ENCODE assay signal across 16 cellular contexts in genomic region chr6:166545156-166545555, GRCh38. TPM values are rescaled to one million over a fixed set of nuclear protein-coding genes. Genes with fewer than 3 reads are reported as not detected.
DNase-seq lines count a peak whose midpoint lies in the region; ATAC-seq and TF ChIP-seq lines count a peak whose summit lies in the region.
"Had no signal": no experiment of that assay in that cellular context is flagged by ENCODE, and none has a peak within 500 bp of the region (broad histone marks: within the 10 kb centered on the region; RNA-seq: fewer than 3 reads in every experiment).

No MANE protein-coding gene starts in this region.

- TF ChIP-seq CTCF in osteocyte (IDR thresholded peaks at IDR 0.05), result no peak

- H3K4me1 Mint-ChIP-seq in osteocyte (ENCODE audit: unreplicated experiment), result peaks cover 21% of the 10 kb centered on the region
- H3K4me1 Mint-ChIP-seq in stimulated activated effector memory CD8-positive, alpha-beta T cell treated with anti-CD3 and anti-CD28 coated beads, Interleukin-12 subunit alpha, Interleukin-12 subunit beta, amount 100 ng/mL, for 72 hours, result peaks cover 22% of the 10 kb centered on the region
- peaks cover 22% of the 10 kb centered on the region for H3K4me1 Mint-ChIP-seq in stimulated activated memory B cell treated with anti-CD40 and anti-IgM and Interleukin-4, amounts not matched to agents 10 μg/mL and 1 μg/mL and 100 μg/mL, for 72 hours

- no peak for ATAC-seq in stimulated activated effector memory CD8-positive, alpha-beta T cell treated with anti-CD3 and anti-CD28 coated beads, Interleukin-12 subunit alpha, Interleukin-12 subunit beta, amount 100 ng/mL, for 72 hours
- no peak for ATAC-seq in stimulated activated memory B cell treated with anti-CD40 and anti-IgM and Interleukin-4, amounts not matched to agents 10 μg/mL and 1 μg/mL and 100 μg/mL, for 72 hours
- ATAC-seq: A549 had no signal

- H3K4me3 Mint-ChIP-seq in osteocyte (ENCODE audit: unreplicated experiment), result no peak overlapping the region
- no peak overlapping the region for H3K4me3 Mint-ChIP-seq in stimulated activated effector memory CD8-positive, alpha-beta T cell treated with anti-CD3 and anti-CD28 coated beads, Interleukin-12 subunit alpha, Interleukin-12 subunit beta, amount 100 ng/mL, for 72 hours
- H3K4me3 Mint-ChIP-seq in stimulated activated memory B cell treated with anti-CD40 and anti-IgM and Interleukin-4, amounts not matched to agents 10 μg/mL and 1 μg/mL and 100 μg/mL, for 72 hours, result no peak overlapping the region
- H3K4me3 Mint-ChIP-seq: CD4-positive, alpha-beta T cell had no signal

- peak; percentile 8 for DNase-seq in activated CD8-positive, alpha-beta memory T cell treated with anti-CD3 and anti-CD28 coated beads, Interleukin-2, amount 50 U/mL, for 48 hours
- no peak for DNase-seq in activated CD8-positive, alpha-beta memory T cell treated with anti-CD3 and anti-CD28 coated beads for 24 hours
- DNase-seq in osteocyte (ENCODE audit: extremely low spot score, unreplicated experiment) (no peak), NCI-H526 treated with DMSO at 0.1 percent for 48 hours (lab: John Stamatoyannopoulos, UW) (no peak), DMS153 treated with DMSO at 0.1 percent for 48 hours (lab: John Stamatoyannopoulos, UW; ENCODE audit: unreplicated experiment) (no peak)
- no peak for DNase-seq in stimulated activated effector memory CD8-positive, alpha-beta T cell treated with anti-CD3 and anti-CD28 coated beads, Interleukin-12 subunit alpha, Interleukin-12 subunit beta, amount 100 ng/mL, for 72 hours (ENCODE audit: low spot score in 2 of 2)
- DNase-seq: AML-193; Caco-2; CD4-positive, alpha-beta T cell; DMS79; GDM1; GOT3; H7; IMR-90 had no signal

- peak overlapping the region; percentile 69 for H3K27ac Mint-ChIP-seq in osteocyte (ENCODE audit: unreplicated experiment)
- H3K27ac Mint-ChIP-seq in stimulated activated effector memory CD8-positive, alpha-beta T cell treated with anti-CD3 and anti-CD28 coated beads, Interleukin-12 subunit alpha, Interleukin-12 subunit beta, amount 100 ng/mL, for 72 hours, result peak overlapping the region; percentile 40
- H3K27ac Mint-ChIP-seq in stimulated activated memory B cell treated with anti-CD40 and anti-IgM and Interleukin-4, amounts not matched to agents 10 μg/mL and 1 μg/mL and 100 μg/mL, for 72 hours, result no peak overlapping the region
- H3K27ac Mint-ChIP-seq: CD4-positive, alpha-beta T cell had no signal

- H3K9me3 Mint-ChIP-seq in osteocyte (ENCODE audit: unreplicated experiment), result no peaks in the 10 kb centered on the region
- no peaks in the 10 kb centered on the region for H3K9me3 Mint-ChIP-seq in stimulated activated effector memory CD8-positive, alpha-beta T cell treated with anti-CD3 and anti-CD28 coated beads, Interleukin-12 subunit alpha, Interleukin-12 subunit beta, amount 100 ng/mL, for 72 hours
- no peaks in the 10 kb centered on the region for H3K9me3 Mint-ChIP-seq in stimulated activated memory B cell treated with anti-CD40 and anti-IgM and Interleukin-4, amounts not matched to agents 10 μg/mL and 1 μg/mL and 100 μg/mL, for 72 hours

- no peaks in the 10 kb centered on the region for H3K27me3 Mint-ChIP-seq in osteocyte (ENCODE audit: unreplicated experiment)
- H3K27me3 Mint-ChIP-seq in stimulated activated memory B cell treated with anti-CD40 and anti-IgM and Interleukin-4, amounts not matched to agents 10 μg/mL and 1 μg/mL and 100 μg/mL, for 72 hours, result no peaks in the 10 kb centered on the region
- H3K27me3 Mint-ChIP-seq: CD4-positive, alpha-beta T cell had no signal

- H3K36me3 Mint-ChIP-seq in osteocyte (ENCODE audit: unreplicated experiment), result peaks cover 50% of the 10 kb centered on the region
- H3K36me3 Mint-ChIP-seq in stimulated activated effector memory CD8-positive, alpha-beta T cell treated with anti-CD3 and anti-CD28 coated beads, Interleukin-12 subunit alpha, Interleukin-12 subunit beta, amount 100 ng/mL, for 72 hours, result peaks cover 12% of the 10 kb centered on the region
- peaks cover 7% of the 10 kb centered on the region for H3K36me3 Mint-ChIP-seq in stimulated activated memory B cell treated with anti-CD40 and anti-IgM and Interleukin-4, amounts not matched to agents 10 μg/mL and 1 μg/mL and 100 μg/mL, for 72 hours

RNA-seq across cellular contexts. Expression of gene RAMACL, which starts 41.3 kb away (rescaled TPM):
- 2.5 and 3.6 TPM in 2 replicates for total RNA-seq in osteocyte
- total RNA-seq: H7 had no signal
